Comparison of ENCODE assay signal across 1 cellular context in the genomic region with DNA sequence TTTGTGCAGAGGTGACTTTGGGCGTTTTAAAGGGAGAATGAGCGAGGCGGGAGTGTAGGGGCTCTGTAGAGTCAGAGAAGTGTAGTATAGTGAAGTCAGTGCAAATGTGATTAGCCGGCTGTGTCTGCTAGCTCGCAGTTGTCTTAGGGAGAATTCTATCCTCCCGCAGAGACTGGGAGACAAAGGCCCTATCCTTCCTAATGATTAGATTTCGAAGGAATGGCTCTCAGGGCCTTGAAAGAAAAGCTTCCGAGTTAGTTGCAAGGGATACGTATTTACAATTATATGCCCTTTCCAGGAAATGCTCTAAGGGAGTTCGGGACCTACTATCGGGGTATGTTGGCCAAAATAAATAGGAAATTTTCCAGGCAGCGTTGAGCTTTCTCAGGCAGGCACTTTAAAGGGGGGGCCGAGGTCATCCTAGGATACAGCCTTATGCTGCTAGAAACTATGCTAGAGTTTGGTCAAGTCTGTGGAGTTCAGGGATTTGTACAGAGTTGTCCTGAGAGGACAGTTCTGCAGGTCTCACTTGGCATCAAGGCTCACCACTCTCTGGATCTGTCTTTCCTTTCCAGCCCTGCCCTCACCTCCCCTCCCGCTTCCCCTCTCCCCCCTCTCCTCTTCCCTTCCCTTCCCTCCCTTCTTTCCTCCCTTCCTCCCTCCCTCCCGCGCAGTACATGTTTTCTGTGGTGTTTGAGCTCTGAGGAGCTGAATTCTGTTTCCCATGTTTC.
TF ChIP-seq lines count a peak whose summit lies in the region.

No MANE protein-coding gene starts in this region.

TF ChIP-seq in GM12878, 131 proteins besides CTCF, POLR2A, EP300 and RAD21:
- TF ChIP-seq, protein P1, sequence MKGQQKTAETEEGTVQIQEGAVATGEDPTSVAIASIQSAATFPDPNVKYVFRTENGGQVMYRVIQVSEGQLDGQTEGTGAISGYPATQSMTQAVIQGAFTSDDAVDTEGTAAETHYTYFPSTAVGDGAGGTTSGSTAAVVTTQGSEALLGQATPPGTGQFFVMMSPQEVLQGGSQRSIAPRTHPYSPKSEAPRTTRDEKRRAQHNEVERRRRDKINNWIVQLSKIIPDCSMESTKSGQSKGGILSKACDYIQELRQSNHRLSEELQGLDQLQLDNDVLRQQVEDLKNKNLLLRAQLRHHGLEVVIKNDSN (IDR thresholded peaks at IDR 0.05; ENCODE audit: borderline replicate concordance, extremely low read length, insufficient read depth, low read depth, low read length), result no peak
- TF ChIP-seq EED (IDR thresholded peaks at IDR 0.05; ENCODE audit: low read depth) (0 out of 2 replicates have a peak, but pooled peaks have one; percentile 30), HDAC6 (IDR thresholded peaks at IDR 0.05; ENCODE audit: unreplicated experiment) (no peak), ZZZ3 (IDR thresholded peaks at IDR 0.05; ENCODE audit: control insufficient read depth, insufficient read length, low read depth) (no peak)
- TF ChIP-seq, protein P2, sequence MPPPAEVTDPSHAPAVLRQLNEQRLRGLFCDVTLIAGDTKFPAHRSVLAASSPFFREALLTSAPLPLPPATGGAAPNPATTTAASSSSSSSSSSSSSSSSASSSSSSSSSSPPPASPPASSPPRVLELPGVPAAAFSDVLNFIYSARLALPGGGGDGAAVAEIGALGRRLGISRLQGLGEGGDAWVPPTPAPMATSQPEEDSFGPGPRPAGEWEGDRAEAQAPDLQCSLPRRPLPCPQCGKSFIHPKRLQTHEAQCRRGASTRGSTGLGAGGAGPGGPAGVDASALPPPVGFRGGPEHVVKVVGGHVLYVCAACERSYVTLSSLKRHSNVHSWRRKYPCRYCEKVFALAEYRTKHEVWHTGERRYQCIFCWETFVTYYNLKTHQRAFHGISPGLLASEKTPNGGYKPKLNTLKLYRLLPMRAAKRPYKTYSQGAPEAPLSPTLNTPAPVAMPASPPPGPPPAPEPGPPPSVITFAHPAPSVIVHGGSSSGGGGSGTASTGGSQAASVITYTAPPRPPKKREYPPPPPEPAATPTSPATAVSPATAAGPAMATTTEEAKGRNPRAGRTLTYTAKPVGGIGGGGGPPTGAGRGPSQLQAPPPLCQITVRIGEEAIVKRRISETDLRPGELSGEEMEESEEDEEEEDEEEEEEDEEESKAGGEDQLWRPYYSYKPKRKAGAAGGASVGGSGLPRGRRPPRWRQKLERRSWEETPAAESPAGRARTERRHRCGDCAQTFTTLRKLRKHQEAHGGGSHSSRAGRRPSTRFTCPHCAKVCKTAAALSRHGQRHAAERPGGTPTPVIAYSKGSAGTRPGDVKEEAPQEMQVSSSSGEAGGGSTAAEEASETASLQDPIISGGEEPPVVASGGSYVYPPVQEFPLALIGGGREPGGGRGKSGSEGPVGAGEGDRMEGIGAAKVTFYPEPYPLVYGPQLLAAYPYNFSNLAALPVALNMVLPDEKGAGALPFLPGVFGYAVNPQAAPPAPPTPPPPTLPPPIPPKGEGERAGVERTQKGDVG (CRISPR knock-in tag; IDR thresholded peaks at IDR 0.05), result no peak
